Comparison of ENCODE assay signal across 9 cellular contexts in the genomic region with DNA sequence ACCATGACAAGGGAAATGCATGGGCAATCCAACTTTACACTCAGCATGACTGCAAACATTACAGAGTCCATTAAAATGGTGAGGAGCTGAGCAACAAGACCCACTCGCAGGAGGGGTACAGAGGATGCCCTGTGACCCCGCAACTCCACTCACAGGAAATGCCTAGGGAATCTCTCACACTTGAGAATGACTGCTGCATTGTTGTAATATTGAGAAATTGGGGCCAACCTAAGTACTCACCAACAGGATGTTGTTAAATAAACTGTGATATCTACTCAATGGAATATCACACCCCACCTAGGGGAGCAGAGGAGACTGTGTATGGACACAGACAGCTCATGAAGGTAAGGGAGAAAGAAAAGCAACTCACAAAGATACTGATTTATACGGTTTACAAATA. TPM values are rescaled to one million over a fixed set of nuclear protein-coding genes. Genes with fewer than 3 reads are reported as not detected.
A peak's percentile ranks its signal among the peaks of the same experiment; 100 is the strongest.
DNase-seq lines count a peak whose midpoint lies in the region; ATAC-seq and TF ChIP-seq lines count a peak whose summit lies in the region.
"Had no signal": no experiment of that assay in that cellular context is flagged by ENCODE, and none has a peak within 500 bp of the region (broad histone marks: within the 10 kb centered on the region; RNA-seq: fewer than 3 reads in every experiment).

No MANE protein-coding gene starts in this region.

- H3K9ac ChIP-seq in HCT116 (ENCODE audit: low read length) (no peak overlapping the region), adipocyte (ENCODE audit: low read length) (no peak overlapping the region)

- H3K9me3 ChIP-seq in HCT116 (ENCODE audit: control insufficient read depth in 1 of 2, insufficient read depth in 1 of 2, low read depth in 1 of 2, low read length in 2 of 2), result no peaks in the 10 kb centered on the region
- H3K9me3 ChIP-seq in adipocyte (ENCODE audit: control insufficient read depth, low read length), result no peaks in the 10 kb centered on the region

- RAD21 ChIA-PET in HCT116 (lab: Charles Lee; ENCODE audit: low non-redundant PET in 1 of 2, low total read pairs in 2 of 2, uncharacterized antibody in 2 of 2, unreplicated experiment in 2 of 2), result no interaction called here

- H3K27me3 ChIP-seq in HCT116 (ENCODE audit: insufficient read depth, low read length), result peaks cover 4% of the 10 kb centered on the region; the same call in 1 of the 2 replicates
- no peaks in the 10 kb centered on the region for H3K27me3 ChIP-seq in adipocyte (replicated peaks; ENCODE audit: control insufficient read depth, insufficient read depth, low read length)

- H3K36me3 ChIP-seq in HCT116 (ENCODE audit: control insufficient read depth in 1 of 2, insufficient read depth in 2 of 2, low read length in 2 of 2), result no peaks in the 10 kb centered on the region; a peak in 1 of 4 replicates
- H3K36me3 ChIP-seq in adipocyte (ENCODE audit: control insufficient read depth, insufficient read depth, low read length, severe bottlenecking), result no peaks in the 10 kb centered on the region

- TF ChIP-seq CTCF in HCT116 (IDR thresholded peaks at IDR 0.05 in 2 of 3, conservative IDR thresholded peaks at IDR 0.05 in 1 of 3; ENCODE audit: borderline replicate concordance in 1 of 3, insufficient read depth in 1 of 3, low read depth in 2 of 3, low read length in 2 of 3), result no peak
- TF ChIP-seq CTCF in omental fat pad (IDR thresholded peaks at IDR 0.05), result no peak

- H3K4me3 ChIP-seq in HCT116 (replicated peaks in 1 of 2; ENCODE audit: low read depth in 1 of 2, low read length in 2 of 2) (no peak overlapping the region), adipocyte (ENCODE audit: low read length) (no peak overlapping the region)

- no peaks in the 10 kb centered on the region for H3K9me3 Mint-ChIP-seq in activated CD4-positive, alpha-beta T cell treated with anti-CD3 and anti-CD28 coated beads, Interleukin-2, amount 10 ng/mL, durations not matched to agents 7 days and 5 days

- H3K4me1 Mint-ChIP-seq in activated CD4-positive, alpha-beta T cell treated with anti-CD3 and anti-CD28 coated beads, Interleukin-2, amount 10 ng/mL, durations not matched to agents 7 days and 5 days, result no peaks in the 10 kb centered on the region

- H3K27me3 Mint-ChIP-seq in activated CD4-positive, alpha-beta T cell treated with anti-CD3 and anti-CD28 coated beads, Interleukin-2, amount 10 ng/mL, durations not matched to agents 7 days and 5 days, result no peaks in the 10 kb centered on the region

- H4K20me1 ChIP-seq in HCT116 (ENCODE audit: insufficient read depth), result no peaks in the 10 kb centered on the region

- H3K36me3 Mint-ChIP-seq in activated CD4-positive, alpha-beta T cell treated with anti-CD3 and anti-CD28 coated beads, Interleukin-2, amount 10 ng/mL, durations not matched to agents 7 days and 5 days (ENCODE audit: low read depth), result no peaks in the 10 kb centered on the region

- DNase-seq in AG08395 (ENCODE audit: low spot score), result peak; percentile 68
- no peak for DNase-seq in HCT116 (ENCODE audit: low read depth, low spot score)
- peak; percentile 57 for DNase-seq in adipocyte (ENCODE audit: low read depth)
- DNase-seq in iris pigment epithelial cell (ENCODE audit: low read depth), result peak; percentile 96
- no peak for DNase-seq in omental fat pad (ENCODE audit: low spot score)
- no peak for DNase-seq in activated CD4-positive, alpha-beta T cell treated with anti-CD3 and anti-CD28 coated beads, Interleukin-2, amount 10 ng/mL, durations not matched to agents 7 days and 5 days
- DNase-seq: T-helper 17 cell had no signal

- H2AFZ ChIP-seq in HCT116 (ENCODE audit: low read depth, low read length, poor library complexity, severe bottlenecking), result no peak overlapping the region

- H3K79me2 ChIP-seq in HCT116 (ENCODE audit: insufficient read depth, low read length), result no peaks in the 10 kb centered on the region

- H3K4me3 Mint-ChIP-seq in activated CD4-positive, alpha-beta T cell treated with anti-CD3 and anti-CD28 coated beads, Interleukin-2, amount 10 ng/mL, durations not matched to agents 7 days and 5 days, result no peak overlapping the region
- H3K4me3 Mint-ChIP-seq: T-helper 17 cell had no signal

- H3K4me1 ChIP-seq in HCT116 (ENCODE audit: control insufficient read depth in 1 of 2, insufficient read depth in 2 of 2, low read length in 2 of 2), result peaks cover 0 to 14% of the 10 kb centered on the region in 2 experiments; a peak in 1 of 4 replicates
- peaks cover 59% of the 10 kb centered on the region for H3K4me1 ChIP-seq in adipocyte (ENCODE audit: control insufficient read depth, insufficient read depth, low read length)

- no peak overlapping the region for H3K27ac Mint-ChIP-seq in activated CD4-positive, alpha-beta T cell treated with anti-CD3 and anti-CD28 coated beads, Interleukin-2, amount 10 ng/mL, durations not matched to agents 7 days and 5 days
- H3K27ac Mint-ChIP-seq: T-helper 17 cell had no signal

- CTCF ChIA-PET in HCT116 (lab: Charles Lee), result no interaction called here
- CTCF ChIA-PET in activated CD4-positive, alpha-beta T cell treated with anti-CD3 and anti-CD28 coated beads, Interleukin-2, amount 10 ng/mL, durations not matched to agents 7 days and 5 days (lab: Charles Lee), result interaction anchor here (0.6 to 0.8 kb wide), 2 partner anchors 14 to 417 kb away, joined by 3 read pairs; no protein-coding TSS in a partner anchor

- no peak for TF ChIP-seq RAD21 in HCT116 (IDR thresholded peaks at IDR 0.05; ENCODE audit: low read depth)

- POLR2A ChIA-PET in HCT116 (lab: Charles Lee), result no interaction called here
- POLR2A ChIA-PET in activated CD4-positive, alpha-beta T cell treated with anti-CD3 and anti-CD28 coated beads, Interleukin-2, amount 10 ng/mL, durations not matched to agents 7 days and 5 days (lab: Charles Lee), result no interaction called here

- intact Hi-C loops in HCT116 (cut with micrococcal nuclease), result no loop called here

- H3K27ac ChIP-seq in HCT116 (ENCODE audit: low read depth, low read length), result no peak overlapping the region

- ATAC-seq in HCT116 (no peak), omental fat pad (ENCODE audit: low FRiP score) (no peak), HG03457 (IDR thresholded peaks at IDR 0.05; ENCODE audit: unreplicated experiment) (no peak), HG03432 (IDR thresholded peaks at IDR 0.05; ENCODE audit: unreplicated experiment) (no peak)
- ATAC-seq: T-helper 17 cell had no signal

- H3K9me2 ChIP-seq in HCT116 (ENCODE audit: insufficient read depth), result no peaks in the 10 kb centered on the region

- no peak for TF ChIP-seq POLR2A in HCT116 (IDR thresholded peaks at IDR 0.05; ENCODE audit: borderline replicate concordance, extremely low read depth, insufficient read depth, insufficient read length)

- no TSS peak for BruUV-seq in HCT116 (replicated peaks; lab: Mats Ljungman, UMichigan)

- peak overlapping the region; percentile 18; the same call in 1 of the 2 replicates for H3K4me2 ChIP-seq in HCT116 (ENCODE audit: low read length)

TF ChIP-seq in HCT116, 20 proteins besides CTCF, POLR2A, EP300 and RAD21:
- TF ChIP-seq, protein P1, sequence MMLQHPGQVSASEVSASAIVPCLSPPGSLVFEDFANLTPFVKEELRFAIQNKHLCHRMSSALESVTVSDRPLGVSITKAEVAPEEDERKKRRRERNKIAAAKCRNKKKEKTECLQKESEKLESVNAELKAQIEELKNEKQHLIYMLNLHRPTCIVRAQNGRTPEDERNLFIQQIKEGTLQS (IDR thresholded peaks at IDR 0.05), result no peak
- TF ChIP-seq, protein P2, sequence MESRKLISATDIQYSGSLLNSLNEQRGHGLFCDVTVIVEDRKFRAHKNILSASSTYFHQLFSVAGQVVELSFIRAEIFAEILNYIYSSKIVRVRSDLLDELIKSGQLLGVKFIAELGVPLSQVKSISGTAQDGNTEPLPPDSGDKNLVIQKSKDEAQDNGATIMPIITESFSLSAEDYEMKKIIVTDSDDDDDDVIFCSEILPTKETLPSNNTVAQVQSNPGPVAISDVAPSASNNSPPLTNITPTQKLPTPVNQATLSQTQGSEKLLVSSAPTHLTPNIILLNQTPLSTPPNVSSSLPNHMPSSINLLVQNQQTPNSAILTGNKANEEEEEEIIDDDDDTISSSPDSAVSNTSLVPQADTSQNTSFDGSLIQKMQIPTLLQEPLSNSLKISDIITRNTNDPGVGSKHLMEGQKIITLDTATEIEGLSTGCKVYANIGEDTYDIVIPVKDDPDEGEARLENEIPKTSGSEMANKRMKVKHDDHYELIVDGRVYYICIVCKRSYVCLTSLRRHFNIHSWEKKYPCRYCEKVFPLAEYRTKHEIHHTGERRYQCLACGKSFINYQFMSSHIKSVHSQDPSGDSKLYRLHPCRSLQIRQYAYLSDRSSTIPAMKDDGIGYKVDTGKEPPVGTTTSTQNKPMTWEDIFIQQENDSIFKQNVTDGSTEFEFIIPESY (IDR thresholded peaks at IDR 0.05; ENCODE audit: extremely low read depth, insufficient replicate concordance, low read length), result no peak
- TF ChIP-seq TCF7L2 (IDR thresholded peaks at IDR 0.05; ENCODE audit: borderline replicate concordance, extremely low read depth, insufficient read depth, insufficient read length) (no peak), POLR2AphosphoS5 (IDR thresholded peaks at IDR 0.05; ENCODE audit: low read depth, low read length) (no peak), CEBPB (IDR thresholded peaks at IDR 0.05; ENCODE audit: low read depth) (no peak), EZH2 (IDR thresholded peaks at IDR 0.05) (no peak), SP1 (IDR thresholded peaks at IDR 0.05; ENCODE audit: low read depth) (no peak), EZH2phosphoT487 (IDR thresholded peaks at IDR 0.05; ENCODE audit: borderline replicate concordance) (no peak), ZFX (IDR thresholded peaks at IDR 0.05) (no peak), CBX3 (IDR thresholded peaks at IDR 0.05; ENCODE audit: low read depth) (no peak), FOSL1 (IDR thresholded peaks at IDR 0.05; ENCODE audit: low read depth) (no peak), JUND (IDR thresholded peaks at IDR 0.05) (no peak), YY1 (IDR thresholded peaks at IDR 0.05; ENCODE audit: extremely low read depth, insufficient replicate concordance, low read depth, low read length) (no peak), ZNF274 (IDR thresholded peaks at IDR 0.05; ENCODE audit: low read depth, low read length) (no peak), SIN3A (IDR thresholded peaks at IDR 0.05; ENCODE audit: low read depth) (no peak), ELF1 (IDR thresholded peaks at IDR 0.05; ENCODE audit: borderline replicate concordance, low read depth) (no peak)
- TF ChIP-seq, protein P3, sequence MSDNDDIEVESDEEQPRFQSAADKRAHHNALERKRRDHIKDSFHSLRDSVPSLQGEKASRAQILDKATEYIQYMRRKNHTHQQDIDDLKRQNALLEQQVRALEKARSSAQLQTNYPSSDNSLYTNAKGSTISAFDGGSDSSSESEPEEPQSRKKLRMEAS (IDR thresholded peaks at IDR 0.05), result no peak

RNA-seq across cellular contexts. Expression of a gene that starts 53.4 kb away (rescaled TPM):
- 0.34 TPM for total RNA-seq in HCT116 (2021; ENCODE audit: unreplicated experiment)
- 0.11 and 0.60 TPM in 2 replicates for polyA plus RNA-seq in HCT116 (2012)
- under 1 TPM in 1 of 4 donors, not detected in 3; 0.48 TPM for total RNA-seq in omental fat pad
- not detected for total RNA-seq in activated CD4-positive, alpha-beta T cell treated with anti-CD3 and anti-CD28 coated beads, Interleukin-2, amount 10 ng/mL, durations not matched to agents 7 days and 5 days

Comparison
In these comparisons a context has a peak if more than half of its experiments do, and no peak if none do; other contexts are left out.
1. DNase-seq: peak in AG08395 (single experiment), adipocyte (single experiment) and iris pigment epithelial cell (single experiment); none in HCT116 (single experiment), omental fat pad (single experiment) and activated CD4-positive, alpha-beta T cell treated with anti-CD3 and anti-CD28 coated beads, Interleukin-2, amount 10 ng/mL, durations not matched to agents 7 days and 5 days (single experiment).